Comparison of ENCODE assay signal across 13 cellular contexts in genomic region chr20:57560554-57561355, GRCh38. TPM values are rescaled to one million over a fixed set of nuclear protein-coding genes. Genes with fewer than 3 reads are reported as not detected.
DNase-seq lines count a peak whose midpoint lies in the region; ATAC-seq and TF ChIP-seq lines count a peak whose summit lies in the region.
"Had no signal": no experiment of that assay in that cellular context is flagged by ENCODE, and none has a peak within 500 bp of the region (broad histone marks: within the 10 kb centered on the region; RNA-seq: fewer than 3 reads in every experiment).

Gene PCK1, plus strand, starts transcription at chr20:57561110. Its CDS starts 302 bp downstream, at chr20:57561412.

- H3K9me2 ChIP-seq in HCT116 (ENCODE audit: insufficient read depth): no peaks in the 10 kb centered on the region

- no peak within 1 kb of the TSS for H2AFZ ChIP-seq in HCT116 (ENCODE audit: low read depth, low read length, poor library complexity, severe bottlenecking)

- TF ChIP-seq POLR2A in HCT116 (IDR thresholded peaks at IDR 0.05; ENCODE audit: borderline replicate concordance, extremely low read depth, insufficient read depth, insufficient read length) (no peak), Peyer's patch (IDR thresholded peaks at IDR 0.05) (peak; percentile 96 to 99)

- H3K79me2 ChIP-seq in HCT116 (ENCODE audit: insufficient read depth, low read length): no peaks in the 10 kb centered on the region

- no peak for TF ChIP-seq RAD21 in HCT116 (IDR thresholded peaks at IDR 0.05; ENCODE audit: low read depth)

- H3K4me2 ChIP-seq in HCT116 (ENCODE audit: low read length): no peak within 1 kb of the TSS

- POLR2A ChIA-PET in HCT116 (lab: Charles Lee): no interaction called here

- H3K4me3 ChIP-seq in HCT116 (replicated peaks in 1 of 2; ENCODE audit: low read depth in 1 of 2, low read length in 2 of 2) (no peak within 1 kb of the TSS), Peyer's patch (peak within 1 kb of the TSS in 3 of 4 donors; percentile 13 to 61 (median 59))

- H3K27me3 ChIP-seq in HCT116 (ENCODE audit: insufficient read depth, low read length) (peaks cover 54% of the 10 kb centered on the region), Peyer's patch (no peaks in the 10 kb centered on the region)

- peaks cover 2 to 13% of the 10 kb centered on the region in 2 experiments; a peak in 2 of 4 replicates for H3K4me1 ChIP-seq in HCT116 (ENCODE audit: control insufficient read depth in 1 of 2, insufficient read depth in 2 of 2, low read length in 2 of 2)
- H3K4me1 ChIP-seq in Peyer's patch: peaks cover 0 to 21% (median 4%) of the 10 kb centered on the region in 4 donors

- RAD21 ChIA-PET in HCT116 (lab: Charles Lee; ENCODE audit: low non-redundant PET in 1 of 2, low total read pairs in 2 of 2, uncharacterized antibody in 2 of 2, unreplicated experiment in 2 of 2): no interaction called here

- H3K27ac ChIP-seq in HCT116 (ENCODE audit: low read depth, low read length) (no peak within 1 kb of the TSS), Peyer's patch (peak within 1 kb of the TSS in 3 of 4 donors; percentile 66 to 91 (median 85))

- H3K9ac ChIP-seq in HCT116 (ENCODE audit: low read length): no peak within 1 kb of the TSS

- TF ChIP-seq CTCF in HCT116 (IDR thresholded peaks at IDR 0.05 in 2 of 3, conservative IDR thresholded peaks at IDR 0.05 in 1 of 3; ENCODE audit: borderline replicate concordance in 1 of 3, insufficient read depth in 1 of 3, low read depth in 2 of 3, low read length in 2 of 3): no peak
- no peak for TF ChIP-seq CTCF in Peyer's patch (IDR thresholded peaks at IDR 0.05)

- H3K36me3 ChIP-seq in HCT116 (ENCODE audit: control insufficient read depth in 1 of 2, insufficient read depth in 2 of 2, low read length in 2 of 2) (no peaks in the 10 kb centered on the region), Peyer's patch (peaks cover 0 to 45% (median 4%) of the 10 kb centered on the region in 3 donors)

- DNase-seq in HCT116 (ENCODE audit: low read depth, low spot score) (no peak), Peyer's patch (peak in 2 of 3 donors; percentile 94 to 98), foreskin melanocyte (peak; percentile 3), sciatic nerve (ENCODE audit: low spot score) (peak; percentile 81), COLO668 (lab: John Stamatoyannopoulos, UW; ENCODE audit: unreplicated experiment) (no peak), medulla oblongata (ENCODE audit: extremely low spot score) (no peak), NCI-H187 treated with DMSO at 0.1 percent for 48 hours (lab: John Stamatoyannopoulos, UW) (no peak)
- DNase-seq: activated CD4-positive, alpha-beta T cell treated with anti-CD3 and anti-CD28 coated beads, Interleukin-2, amount 50 U/mL, for 48 hours; activated naive CD8-positive, alpha-beta T cell treated with anti-CD3 and anti-CD28 coated beads, Interleukin-2, amount 10 ng/mL, durations not matched to agents 7 days and 5 days; DMS79; GOT3; stimulated activated CD8-positive, alpha-beta memory T cell treated with anti-CD3 and anti-CD28 coated beads, Interleukin-4, amount 100 ng/mL, for 48 hours had no signal

- H3K9me3 ChIP-seq in HCT116 (ENCODE audit: control insufficient read depth in 1 of 2, insufficient read depth in 1 of 2, low read depth in 1 of 2, low read length in 2 of 2): no peaks in the 10 kb centered on the region
- no peaks in the 10 kb centered on the region for H3K9me3 ChIP-seq in Peyer's patch

- CTCF ChIA-PET in HCT116 (lab: Charles Lee): no interaction called here

- H4K20me1 ChIP-seq in HCT116 (ENCODE audit: insufficient read depth): no peaks in the 10 kb centered on the region

- intact Hi-C loops in HCT116 (cut with micrococcal nuclease): no loop called here
- intact Hi-C loops in sciatic nerve (cut with DNase I): no loop called here

- ATAC-seq in HCT116 (peak; percentile 55), sciatic nerve (peak; percentile 90), HG02884 (IDR thresholded peaks at IDR 0.05; ENCODE audit: unreplicated experiment) (no peak)

- no TSS peak for BruUV-seq in HCT116 (replicated peaks; lab: Mats Ljungman, UMichigan)

TF ChIP-seq in HCT116, 20 proteins besides CTCF, POLR2A, EP300 and RAD21:
- TF ChIP-seq ZFX (IDR thresholded peaks at IDR 0.05) (no peak), CEBPB (IDR thresholded peaks at IDR 0.05; ENCODE audit: low read depth) (no peak), ZNF274 (IDR thresholded peaks at IDR 0.05; ENCODE audit: low read depth, low read length) (no peak), ELF1 (IDR thresholded peaks at IDR 0.05; ENCODE audit: borderline replicate concordance, low read depth) (no peak)
- TF ChIP-seq, protein P1, sequence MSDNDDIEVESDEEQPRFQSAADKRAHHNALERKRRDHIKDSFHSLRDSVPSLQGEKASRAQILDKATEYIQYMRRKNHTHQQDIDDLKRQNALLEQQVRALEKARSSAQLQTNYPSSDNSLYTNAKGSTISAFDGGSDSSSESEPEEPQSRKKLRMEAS (IDR thresholded peaks at IDR 0.05): no peak
- TF ChIP-seq, protein P2, sequence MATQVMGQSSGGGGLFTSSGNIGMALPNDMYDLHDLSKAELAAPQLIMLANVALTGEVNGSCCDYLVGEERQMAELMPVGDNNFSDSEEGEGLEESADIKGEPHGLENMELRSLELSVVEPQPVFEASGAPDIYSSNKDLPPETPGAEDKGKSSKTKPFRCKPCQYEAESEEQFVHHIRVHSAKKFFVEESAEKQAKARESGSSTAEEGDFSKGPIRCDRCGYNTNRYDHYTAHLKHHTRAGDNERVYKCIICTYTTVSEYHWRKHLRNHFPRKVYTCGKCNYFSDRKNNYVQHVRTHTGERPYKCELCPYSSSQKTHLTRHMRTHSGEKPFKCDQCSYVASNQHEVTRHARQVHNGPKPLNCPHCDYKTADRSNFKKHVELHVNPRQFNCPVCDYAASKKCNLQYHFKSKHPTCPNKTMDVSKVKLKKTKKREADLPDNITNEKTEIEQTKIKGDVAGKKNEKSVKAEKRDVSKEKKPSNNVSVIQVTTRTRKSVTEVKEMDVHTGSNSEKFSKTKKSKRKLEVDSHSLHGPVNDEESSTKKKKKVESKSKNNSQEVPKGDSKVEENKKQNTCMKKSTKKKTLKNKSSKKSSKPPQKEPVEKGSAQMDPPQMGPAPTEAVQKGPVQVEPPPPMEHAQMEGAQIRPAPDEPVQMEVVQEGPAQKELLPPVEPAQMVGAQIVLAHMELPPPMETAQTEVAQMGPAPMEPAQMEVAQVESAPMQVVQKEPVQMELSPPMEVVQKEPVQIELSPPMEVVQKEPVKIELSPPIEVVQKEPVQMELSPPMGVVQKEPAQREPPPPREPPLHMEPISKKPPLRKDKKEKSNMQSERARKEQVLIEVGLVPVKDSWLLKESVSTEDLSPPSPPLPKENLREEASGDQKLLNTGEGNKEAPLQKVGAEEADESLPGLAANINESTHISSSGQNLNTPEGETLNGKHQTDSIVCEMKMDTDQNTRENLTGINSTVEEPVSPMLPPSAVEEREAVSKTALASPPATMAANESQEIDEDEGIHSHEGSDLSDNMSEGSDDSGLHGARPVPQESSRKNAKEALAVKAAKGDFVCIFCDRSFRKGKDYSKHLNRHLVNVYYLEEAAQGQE (IDR thresholded peaks at IDR 0.05; ENCODE audit: low read depth): no peak

RNA-seq across cellular contexts. Expression of gene PCK1, which starts in this region (rescaled TPM):
- total RNA-seq in HCT116 (2021; ENCODE audit: unreplicated experiment): 0.49 TPM
- polyA plus RNA-seq in HCT116 (2012): 0.11 TPM in 1 of 2 replicates, not detected in the other
- 1,000 to 10,000 TPM in 1 of 4 donors, 100 to 1,000 TPM in 2, 10 to 100 TPM in 1; 98.2 to 2,194 (median 572) TPM for total RNA-seq in Peyer's patch
- total RNA-seq in sciatic nerve: 5.3 TPM
- total RNA-seq: activated naive CD8-positive, alpha-beta T cell treated with anti-CD3 and anti-CD28 coated beads, Interleukin-2, amount 10 ng/mL, durations not matched to agents 7 days and 5 days had no signal

Comparison
In these comparisons a context has a peak if more than half of its experiments do, and no peak if none do; other contexts are left out.
1. RNA of gene PCK1 (total RNA-seq): 98.2 to 2,194 TPM in Peyer's patch; 5.3 TPM in sciatic nerve (single experiment) and 0.49 TPM in HCT116 (single experiment); every median in the first group is over 10 times any median in the second.
2. Peak in ATAC-seq in HCT116; RNA of the gene not detected or under 1 TPM.
3. DNase-seq: peak in Peyer's patch (2 of 3), foreskin melanocyte (single experiment) and sciatic nerve (single experiment); none in HCT116 (single experiment), COLO668 (single experiment), medulla oblongata (single experiment) and NCI-H187 treated with DMSO at 0.1 percent for 48 hours (single experiment).
4. H3K4me3 ChIP-seq: peak in Peyer's patch (3 of 4); none in HCT116 (0 of 2).